24 cellular contexts compared by ENCODE assay signal in genomic region chr1:195903203-195903602, GRCh38.
A peak's percentile ranks its signal among the peaks of the same experiment; 100 is the strongest.
DNase-seq lines count a peak whose midpoint lies in the region; ATAC-seq, FAIRE-seq and TF ChIP-seq lines count a peak whose summit lies in the region.
"Had no signal": no experiment of that assay in that cellular context is flagged by ENCODE, and none has a peak within 500 bp of the region (broad histone marks: within the 10 kb centered on the region; RNA-seq: fewer than 3 reads in every experiment).

No MANE protein-coding gene starts in this region.

- H3K4me3 ChIP-seq in GM23338 = no peak overlapping the region
- no peak overlapping the region for H3K4me3 ChIP-seq in H1 (ENCODE audit: extremely low read depth in 1 of 4, insufficient read depth in 2 of 4, low read depth in 3 of 4, low read length in 4 of 4)
- H3K4me3 ChIP-seq: BLaER1 had no signal

- POLR2A ChIA-PET in H1 (lab: Charles Lee; ENCODE audit: partially characterized antibody) = no interaction called here

- no peaks in the 10 kb centered on the region for H3K79me1 ChIP-seq in H1 (ENCODE audit: low read depth, low read length)

- H3K4ac ChIP-seq in H1 (replicated peaks; ENCODE audit: insufficient read length, low read depth, low read length) = no peak overlapping the region

- H2BK12ac ChIP-seq in H1 (ENCODE audit: low read depth, low read length) = no peak overlapping the region

- H3K4me2 ChIP-seq in GM23338 = no peak overlapping the region
- H3K4me2 ChIP-seq in H1 (ENCODE audit: insufficient read depth in 1 of 2, low read depth in 2 of 2, low read length in 2 of 2) = no peak overlapping the region
- H3K4me2 ChIP-seq: BLaER1 had no signal

- H3K36me3 ChIP-seq in GM23338 (ENCODE audit: insufficient read depth) = no peaks in the 10 kb centered on the region
- no peaks in the 10 kb centered on the region for H3K36me3 ChIP-seq in H1 (ENCODE audit: control insufficient read depth in 2 of 4, insufficient read depth in 4 of 4, low read length in 3 of 4)
- H3K36me3 ChIP-seq: BE2C, BLaER1 had no signal

- peaks cover 5% of the 10 kb centered on the region; the same call in 1 of the 2 replicates for H3K9me2 ChIP-seq in GM23338 (ENCODE audit: insufficient read depth)

- H3K27ac Mint-ChIP-seq in GM23338 = no peak overlapping the region
- H3K27ac Mint-ChIP-seq in activated T-cell treated with anti-CD3 and anti-CD28 coated beads, Interleukin-2, amount 50 U/mL, for 24 hours = no peak overlapping the region
- H3K27ac Mint-ChIP-seq: CD14-positive monocyte; CD4-positive, alpha-beta memory T cell; CD4-positive, CD25-positive, alpha-beta regulatory T cell; CD8-positive, alpha-beta memory T cell had no signal

- no peak overlapping the region for H3K4me3 Mint-ChIP-seq in GM23338
- no peak overlapping the region for H3K4me3 Mint-ChIP-seq in activated T-cell treated with anti-CD3 and anti-CD28 coated beads, Interleukin-2, amount 50 U/mL, for 24 hours
- H3K4me3 Mint-ChIP-seq: CD14-positive monocyte; CD4-positive, alpha-beta memory T cell; CD4-positive, CD25-positive, alpha-beta regulatory T cell; CD8-positive, alpha-beta memory T cell had no signal

- H3K79me2 ChIP-seq in GM23338 (replicated peaks; ENCODE audit: insufficient read depth) = no peaks in the 10 kb centered on the region
- H3K79me2 ChIP-seq in H1 (ENCODE audit: control insufficient read depth in 1 of 2, insufficient read depth in 2 of 2, low read length in 2 of 2) = no peaks in the 10 kb centered on the region

- no peak overlapping the region for H4K5ac ChIP-seq in H1 (ENCODE audit: insufficient read length, low read depth, low read length)

- no peak overlapping the region for H3K9ac ChIP-seq in H1 (replicated peaks in 1 of 4; ENCODE audit: extremely low read depth in 1 of 4, low read depth in 3 of 4, low read length in 3 of 4)
- H3K9ac ChIP-seq: BLaER1 had no signal

- TF ChIP-seq RAD21 in H1 (IDR thresholded peaks at IDR 0.05 in 1 of 2, conservative IDR thresholded peaks at IDR 0.05 in 1 of 2; ENCODE audit: low read depth in 2 of 2, low read length in 2 of 2) = no peak

- no peak overlapping the region for H3K18ac ChIP-seq in H1 (ENCODE audit: extremely low read depth, low read length)

- H2AK5ac ChIP-seq in H1 (ENCODE audit: low read depth, low read length) = no peak overlapping the region

- no peak overlapping the region for H2BK120ac ChIP-seq in H1 (replicated peaks; ENCODE audit: low read depth, low read length)

- no peak for ATAC-seq in GM23338
- no peak for ATAC-seq in stimulated activated naive CD8-positive, alpha-beta T cell treated with anti-CD3 and anti-CD28 coated beads, Interleukin-15, Interleukin-2, amounts not matched to agents 100 U/mL and 50 U/mL, for 24 hours
- ATAC-seq in foreskin keratinocyte = no peak

- H3K36me3 Mint-ChIP-seq in GM23338 (ENCODE audit: low read depth) = no peaks in the 10 kb centered on the region
- H3K36me3 Mint-ChIP-seq in activated T-cell treated with anti-CD3 and anti-CD28 coated beads, Interleukin-2, amount 50 U/mL, for 24 hours (ENCODE audit: low read depth) = no peaks in the 10 kb centered on the region
- H3K36me3 Mint-ChIP-seq: CD14-positive monocyte; CD4-positive, alpha-beta memory T cell; CD4-positive, CD25-positive, alpha-beta regulatory T cell; CD8-positive, alpha-beta memory T cell had no signal

- no peak overlapping the region for H3K14ac ChIP-seq in H1 (ENCODE audit: insufficient read length)

- H2BK15ac ChIP-seq in H1 (ENCODE audit: low read length) = no peak overlapping the region

- H4K91ac ChIP-seq in H1 (replicated peaks; ENCODE audit: insufficient read length, low read length) = no peak overlapping the region

- no peak for TF ChIP-seq EP300 in H1 (IDR thresholded peaks at IDR 0.05; ENCODE audit: borderline replicate concordance in 1 of 2, low read depth in 2 of 2, low read length in 2 of 2)

- H3F3A ChIP-seq in GM23338 (replicated peaks; ENCODE audit: low read depth) = no peaks in the 10 kb centered on the region

- H3K27me3 ChIP-seq in GM23338 (ENCODE audit: insufficient read depth) = no peaks in the 10 kb centered on the region
- H3K27me3 ChIP-seq in H1 (replicated peaks in 1 of 4; ENCODE audit: control insufficient read depth in 3 of 4, extremely low read depth in 1 of 4, insufficient read depth in 3 of 4, low read length in 3 of 4) = no peaks in the 10 kb centered on the region
- H3K27me3 ChIP-seq in foreskin keratinocyte = no peaks in the 10 kb centered on the region
- H3K27me3 ChIP-seq: BE2C, BLaER1 had no signal

- H2BK20ac ChIP-seq in H1 (ENCODE audit: low read length) = no peak overlapping the region

- no peak overlapping the region for H3K56ac ChIP-seq in H1 (replicated peaks; ENCODE audit: insufficient read length, low read depth, low read length)

- H3K23me2 ChIP-seq in H1 (ENCODE audit: low read depth, low read length) = no peaks in the 10 kb centered on the region

- no peaks in the 10 kb centered on the region for H3K27me3 Mint-ChIP-seq in GM23338 (ENCODE audit: insufficient read depth, low read depth, poor library complexity)
- no peaks in the 10 kb centered on the region for H3K27me3 Mint-ChIP-seq in activated T-cell treated with anti-CD3 and anti-CD28 coated beads, Interleukin-2, amount 50 U/mL, for 24 hours
- H3K27me3 Mint-ChIP-seq: CD4-positive, alpha-beta memory T cell; CD4-positive, CD25-positive, alpha-beta regulatory T cell; CD8-positive, alpha-beta memory T cell had no signal

- TF ChIP-seq POLR2A in H1 (IDR thresholded peaks at IDR 0.05; ENCODE audit: control extremely low read depth in 1 of 2, low read depth in 2 of 2, low read length in 2 of 2) = no peak

- DNase-seq in D721Med (ENCODE audit: insufficient read length, low spot score) = no peak
- DNase-seq in GM23338 (ENCODE audit: low spot score) = no peak
- peak; percentile 14 for DNase-seq in amniotic epithelial cell (ENCODE audit: low read depth)
- DNase-seq in H1 (ENCODE audit: low read depth in 1 of 2, low spot score in 2 of 2) = no peak
- DNase-seq in activated CD4-positive, alpha-beta T cell treated with anti-CD3 and anti-CD28 coated beads, Interleukin-2, amount 50 U/mL, for 1 hour = no peak
- no peak for DNase-seq in stimulated activated naive CD8-positive, alpha-beta T cell treated with anti-CD3 and anti-CD28 coated beads, Interleukin-15, Interleukin-2, amounts not matched to agents 100 U/mL and 50 U/mL, for 24 hours
- DNase-seq in activated T-cell treated with anti-CD3 and anti-CD28 coated beads, Interleukin-2, amount 50 U/mL, for 24 hours = no peak
- no peak for DNase-seq in foreskin keratinocyte
- DNase-seq: 8988T; ACHN; BE2C; C1 segment of cervical spinal cord; CD4-positive, alpha-beta memory T cell; CD4-positive, CD25-positive, alpha-beta regulatory T cell; CD8-positive, alpha-beta memory T cell; COR-L47; DMS79 treated with DMSO at 0.1 percent for 48 hours; GF-D8 had no signal

- H4K20me1 ChIP-seq in GM23338 (replicated peaks; ENCODE audit: insufficient read depth) (no peaks in the 10 kb centered on the region), H1 (replicated peaks in 1 of 2; ENCODE audit: control insufficient read depth in 1 of 2, insufficient read depth in 2 of 2, low read length in 2 of 2) (no peaks in the 10 kb centered on the region)
- H4K20me1 ChIP-seq: BLaER1 had no signal

- H3K23ac ChIP-seq in H1 (ENCODE audit: insufficient read length) = no peak overlapping the region

- peak overlapping the region; percentile 11; the same call in 1 of the 2 replicates for H2AFZ ChIP-seq in GM23338
- H2AFZ ChIP-seq in H1 (ENCODE audit: low read length) = peak overlapping the region; percentile 9; the same call in 1 of the 2 replicates

- no peak overlapping the region for H4K8ac ChIP-seq in H1 (ENCODE audit: extremely low read depth, insufficient read depth, low read length)

- TF ChIP-seq CTCF in D721Med (IDR thresholded peaks at IDR 0.05; ENCODE audit: insufficient read depth, missing control alignments) (no peak), GM23338 (conservative IDR thresholded peaks at IDR 0.05; ENCODE audit: low read depth in 2 of 2) (no peak), H1 (IDR thresholded peaks at IDR 0.05; ENCODE audit: control extremely low read depth in 1 of 3, insufficient read depth in 1 of 3, low read depth in 1 of 3, low read length in 3 of 3) (no peak), foreskin keratinocyte (conservative IDR thresholded peaks at IDR 0.05) (no peak)

- CTCF ChIA-PET in H1 (lab: Charles Lee; ENCODE audit: partially characterized antibody) = no interaction called here

- WGBS in H1 (ENCODE audit: extremely low coverage in 1 of 2, insufficient coverage in 1 of 2, insufficient read length in 1 of 2, insufficient replicate concordance in 2 of 2, low coverage in 1 of 2, low lambda C conversion rate in 2 of 2, missing lambda C conversion rate in 1 of 2), 2 experiments = 95% methylated on average over 3 of the region's 3 CpGs; no CpG with 5 or more reads in 1 of the 2 experiments

- no peak overlapping the region for H2BK5ac ChIP-seq in H1 (ENCODE audit: low read depth, low read length)

- H3K9me3 Mint-ChIP-seq in GM23338 = no peaks in the 10 kb centered on the region
- H3K9me3 Mint-ChIP-seq in activated T-cell treated with anti-CD3 and anti-CD28 coated beads, Interleukin-2, amount 50 U/mL, for 24 hours = no peaks in the 10 kb centered on the region
- H3K9me3 Mint-ChIP-seq: CD14-positive monocyte; CD4-positive, alpha-beta memory T cell had no signal

- H3K27ac ChIP-seq in GM23338 (ENCODE audit: low read depth) (no peak overlapping the region), H1 (ENCODE audit: low read depth, low read length) (no peak overlapping the region), foreskin keratinocyte (no peak overlapping the region)
- H3K27ac ChIP-seq: BLaER1 had no signal

- FAIRE-seq in D721Med (lab: Jason Lieb, UNC) (peak; percentile 67), H1 (lab: Jason Lieb, UNC) (no peak)
- FAIRE-seq: A204.1, G401.6, GM12891, GM19239 had no signal

- H3K4me1 ChIP-seq in GM23338 (ENCODE audit: insufficient read depth) (no peaks in the 10 kb centered on the region), H1 (replicated peaks in 1 of 4; ENCODE audit: control insufficient read depth in 3 of 4, insufficient read depth in 4 of 4, low read length in 3 of 4) (no peaks in the 10 kb centered on the region), foreskin keratinocyte (no peaks in the 10 kb centered on the region)
- H3K4me1 ChIP-seq: BLaER1 had no signal

- H3K4me1 Mint-ChIP-seq in GM23338 = no peaks in the 10 kb centered on the region; the same call in 2 of the 3 replicates
- H3K4me1 Mint-ChIP-seq in activated T-cell treated with anti-CD3 and anti-CD28 coated beads, Interleukin-2, amount 50 U/mL, for 24 hours (ENCODE audit: low read depth) = no peaks in the 10 kb centered on the region
- H3K4me1 Mint-ChIP-seq: CD4-positive, alpha-beta memory T cell; CD4-positive, CD25-positive, alpha-beta regulatory T cell; CD8-positive, alpha-beta memory T cell had no signal

- no peaks in the 10 kb centered on the region for H3K9me3 ChIP-seq in H1 (ENCODE audit: insufficient read depth in 2 of 2, low read depth in 1 of 2, low read length in 1 of 2)
- H3K9me3 ChIP-seq: BE2C, BLaER1 had no signal

TF ChIP-seq in H1, 55 proteins besides CTCF, POLR2A, EP300 and RAD21 (continues in another document):
- TF ChIP-seq CBX5 (IDR thresholded peaks at IDR 0.05; ENCODE audit: low read depth, low read length) (no peak), EZH2 (IDR thresholded peaks at IDR 0.05; ENCODE audit: low read depth, low read length, severe bottlenecking) (no peak), CBX8 (IDR thresholded peaks at IDR 0.05; ENCODE audit: borderline replicate concordance, low read depth, low read length) (no peak), RXRA (IDR thresholded peaks at IDR 0.05; ENCODE audit: insufficient read depth, low read depth, low read length) (no peak)
